In genomic region chr14:23071244-23071974, GRCh38 we compare ENCODE assay signal across 8 cellular contexts. TPM values are rescaled to one million over a fixed set of nuclear protein-coding genes. Genes with fewer than 3 reads are reported as not detected.
DNase-seq lines count a peak whose midpoint lies in the region; ATAC-seq and TF ChIP-seq lines count a peak whose summit lies in the region.

No MANE protein-coding gene starts in this region.

- peaks cover 10% of the 10 kb centered on the region for H4K20me1 ChIP-seq in PC-9 (ENCODE audit: insufficient read depth)

- H3K4me2 ChIP-seq in PC-9, result peak overlapping the region; percentile 98

- intact Hi-C loops in PC-9 (cut with micrococcal nuclease; ENCODE audit: unreplicated experiment), result loop anchor here (10.0 kb wide), 1 partner anchor 233 kb away; the partner anchor contains the start of genes BCL2L2 and PPP1R3E
- intact Hi-C loops in left ventricle myocardium inferior (cut with micrococcal nuclease), result no loop called here

- H3K4me1 ChIP-seq in PC-9 (replicated peaks; ENCODE audit: insufficient read depth) (peaks cover 36% of the 10 kb centered on the region), left ventricle myocardium inferior (peaks cover 57% of the 10 kb centered on the region), rectal smooth muscle tissue (ENCODE audit: control insufficient read depth, insufficient read depth, low read length) (peaks cover 16% of the 10 kb centered on the region)

- H3F3A ChIP-seq in PC-9 (ENCODE audit: insufficient read depth, low read depth), result peaks cover 32% of the 10 kb centered on the region

- H3K9me3 ChIP-seq in PC-9 (ENCODE audit: insufficient read depth, low read depth) (no peaks in the 10 kb centered on the region), left ventricle myocardium inferior (replicated peaks) (no peaks in the 10 kb centered on the region)

- DNase-seq in GM10248 (ENCODE audit: extremely low spot score), result peak; percentile 88
- DNase-seq in PC-9, result peak; percentile 69 to 75
- peak; percentile 75 for DNase-seq in activated naive CD8-positive, alpha-beta T cell treated with anti-CD3 and anti-CD28 coated beads, Interleukin-2, amount 10 ng/mL, durations not matched to agents 7 days and 5 days
- DNase-seq in left ventricle myocardium inferior, result peak; percentile 83
- no peak for DNase-seq in NCI-H1694 (lab: John Stamatoyannopoulos, UW)
- DNase-seq in NCI-H526 treated with DMSO at 0.1 percent for 48 hours (lab: John Stamatoyannopoulos, UW), result no peak

- H3K9ac ChIP-seq in rectal smooth muscle tissue (ENCODE audit: low read length), result peak overlapping the region; percentile 29

- H3K36me3 Mint-ChIP-seq in activated naive CD8-positive, alpha-beta T cell treated with anti-CD3 and anti-CD28 coated beads, Interleukin-2, amount 10 ng/mL, durations not matched to agents 7 days and 5 days, result peaks cover 15% of the 10 kb centered on the region

- H3K4me1 Mint-ChIP-seq in activated naive CD8-positive, alpha-beta T cell treated with anti-CD3 and anti-CD28 coated beads, Interleukin-2, amount 10 ng/mL, durations not matched to agents 7 days and 5 days, result peaks cover 15% of the 10 kb centered on the region

- BruUV-seq in PC-9 (replicated peaks; lab: Mats Ljungman, UMichigan), result no TSS peak

- H3K27ac ChIP-seq in PC-9, result peak overlapping the region; percentile 73
- H3K27ac ChIP-seq in left ventricle myocardium inferior (replicated peaks), result peak overlapping the region; percentile 81
- peak overlapping the region; percentile 75 for H3K27ac ChIP-seq in rectal smooth muscle tissue (ENCODE audit: low read depth, low read length)

- peak; percentile 90 for ATAC-seq in HG02571 (IDR thresholded peaks at IDR 0.05; ENCODE audit: unreplicated experiment)
- peak; percentile 97 for ATAC-seq in activated naive CD8-positive, alpha-beta T cell treated with anti-CD3 and anti-CD28 coated beads, Interleukin-2, amount 10 ng/mL, durations not matched to agents 7 days and 5 days (ENCODE audit: low read depth)

- H3K9me3 Mint-ChIP-seq in activated naive CD8-positive, alpha-beta T cell treated with anti-CD3 and anti-CD28 coated beads, Interleukin-2, amount 10 ng/mL, durations not matched to agents 7 days and 5 days, result no peaks in the 10 kb centered on the region

- peak overlapping the region; percentile 88 for H3K27ac Mint-ChIP-seq in activated naive CD8-positive, alpha-beta T cell treated with anti-CD3 and anti-CD28 coated beads, Interleukin-2, amount 10 ng/mL, durations not matched to agents 7 days and 5 days

- H3K27me3 ChIP-seq in PC-9 (ENCODE audit: insufficient read depth, low read depth) (no peaks in the 10 kb centered on the region), left ventricle myocardium inferior (ENCODE audit: low read depth) (no peaks in the 10 kb centered on the region), rectal smooth muscle tissue (ENCODE audit: control insufficient read depth, insufficient read depth, low read length) (no peaks in the 10 kb centered on the region)

- H3K4me3 Mint-ChIP-seq in activated naive CD8-positive, alpha-beta T cell treated with anti-CD3 and anti-CD28 coated beads, Interleukin-2, amount 10 ng/mL, durations not matched to agents 7 days and 5 days, result peak overlapping the region; percentile 93

- H3K36me3 ChIP-seq in PC-9 (ENCODE audit: low read depth) (peaks cover 15% of the 10 kb centered on the region), left ventricle myocardium inferior (peaks cover 66% of the 10 kb centered on the region), rectal smooth muscle tissue (ENCODE audit: control insufficient read depth, insufficient read depth, low read length) (peaks cover 34% of the 10 kb centered on the region)

- H3K79me2 ChIP-seq in PC-9 (ENCODE audit: low read depth), result peaks cover 47% of the 10 kb centered on the region

- no peak overlapping the region for H2AFZ ChIP-seq in PC-9

- POLR2A ChIA-PET in GM10248 (lab: Yijun Ruan, JAX) (interaction anchor here (1.3 kb wide), 1 partner anchor 23 kb away, joined by 7 read pairs; the partner anchor contains the start of genes ACIN1 and C14orf119), PC-9 (lab: Charles Lee; ENCODE audit: unreplicated experiment) (interaction anchor here (0.6 to 0.9 kb wide), 6 partner anchors 10 to 1574 kb away, joined by 3 to 8 read pairs (median 4); no protein-coding TSS in a partner anchor)
- POLR2A ChIA-PET in activated naive CD8-positive, alpha-beta T cell treated with anti-CD3 and anti-CD28 coated beads, Interleukin-2, amount 10 ng/mL, durations not matched to agents 7 days and 5 days (lab: Charles Lee), result interaction anchor here (0.6 to 3.2 kb wide), 13 partner anchors 9 to 482 kb away, joined by 3 to 29 read pairs (median 4); partner anchors contain the start of genes ACIN1, C14orf119, DAD1 and HAUS4

- TF ChIP-seq CTCF in GM10248 (IDR thresholded peaks at IDR 0.05; ENCODE audit: control extremely low read depth, extremely low read depth, low read depth, missing control alignments), result no peak
- TF ChIP-seq CTCF in PC-9 (conservative IDR thresholded peaks at IDR 0.05), result no peak
- TF ChIP-seq CTCF in left ventricle myocardium inferior (IDR thresholded peaks at IDR 0.05; ENCODE audit: borderline replicate concordance), result no peak

- H3K9me2 ChIP-seq in PC-9 (ENCODE audit: insufficient read depth), result no peaks in the 10 kb centered on the region

- CTCF ChIA-PET in GM10248 (lab: Yijun Ruan, JAX) (interaction anchor here (0.6 to 3.9 kb wide), 17 partner anchors 11 to 308 kb away, joined by 3 to 50 read pairs (median 7); partner anchors contain the start of genes ACIN1, AJUBA, CDH24 and PPP1R3E), PC-9 (lab: Charles Lee) (interaction anchor here (1.0 to 1.4 kb wide), 4 partner anchors 9 to 85 kb away, joined by 4 to 11 read pairs (median 6); partner anchors contain the start of gene ACIN1)

- no peaks in the 10 kb centered on the region for H3K27me3 Mint-ChIP-seq in activated naive CD8-positive, alpha-beta T cell treated with anti-CD3 and anti-CD28 coated beads, Interleukin-2, amount 10 ng/mL, durations not matched to agents 7 days and 5 days

- H3K4me3 ChIP-seq in PC-9 (peak overlapping the region; percentile 83), left ventricle myocardium inferior (peak overlapping the region; percentile 70), rectal smooth muscle tissue (ENCODE audit: low read length) (peak overlapping the region; percentile 77)

RNA-seq across cellular contexts. Expression of gene CDH24, which starts 14.1 kb away (rescaled TPM):
- total RNA-seq in PC-9 (2021) (16.4 and 18.8 TPM in 2 replicates), left ventricle myocardium inferior (2.1 TPM)
- total RNA-seq in activated naive CD8-positive, alpha-beta T cell treated with anti-CD3 and anti-CD28 coated beads, Interleukin-2, amount 10 ng/mL, durations not matched to agents 7 days and 5 days, result 1 to 10 TPM; 2.3 to 2.4 TPM

RNA-seq across cellular contexts. Expression of gene ACIN1, which starts 23.5 kb away (rescaled TPM):
- total RNA-seq in PC-9 (2021) (113 and 171 TPM in 2 replicates), left ventricle myocardium inferior (64.6 TPM)
- 100 to 1,000 TPM; 212 to 214 TPM for total RNA-seq in activated naive CD8-positive, alpha-beta T cell treated with anti-CD3 and anti-CD28 coated beads, Interleukin-2, amount 10 ng/mL, durations not matched to agents 7 days and 5 days

RNA-seq across cellular contexts. Expression of gene C14orf119, which starts 23.9 kb away (rescaled TPM):
- 26.8 and 46.5 TPM in 2 replicates for total RNA-seq in PC-9 (2021)
- 10 to 100 TPM; 46.6 to 47.4 TPM for total RNA-seq in activated naive CD8-positive, alpha-beta T cell treated with anti-CD3 and anti-CD28 coated beads, Interleukin-2, amount 10 ng/mL, durations not matched to agents 7 days and 5 days
- total RNA-seq in left ventricle myocardium inferior, result 25.2 TPM

RNA-seq across cellular contexts. Expression of gene PSMB11, which starts 29.4 kb away (rescaled TPM):
- total RNA-seq in PC-9 (2021), result not detected in 2 replicates
- not detected for total RNA-seq in activated naive CD8-positive, alpha-beta T cell treated with anti-CD3 and anti-CD28 coated beads, Interleukin-2, amount 10 ng/mL, durations not matched to agents 7 days and 5 days
- not detected for total RNA-seq in left ventricle myocardium inferior

RNA-seq across cellular contexts. Expression of gene CIROP, which starts 33.4 kb away (rescaled TPM):
- total RNA-seq in PC-9 (2021) (not detected in 2 replicates), left ventricle myocardium inferior (not detected)
- not detected for total RNA-seq in activated naive CD8-positive, alpha-beta T cell treated with anti-CD3 and anti-CD28 coated beads, Interleukin-2, amount 10 ng/mL, durations not matched to agents 7 days and 5 days

Comparison
In these comparisons a context has a peak if more than half of its experiments do, and no peak if none do; other contexts are left out.
1. DNase-seq: peak in GM10248 (single experiment), PC-9 (2 of 2), activated naive CD8-positive, alpha-beta T cell treated with anti-CD3 and anti-CD28 coated beads, Interleukin-2, amount 10 ng/mL, durations not matched to agents 7 days and 5 days (single experiment) and left ventricle myocardium inferior (single experiment); none in NCI-H1694 (single experiment) and NCI-H526 treated with DMSO at 0.1 percent for 48 hours (single experiment).
2. Peak in every context shown above with its lines, with median percentiles within 50 percentile points of each other: H3K27ac ChIP-seq and H3K4me3 ChIP-seq.